1 cellular context compared by ENCODE assay signal in the genomic region with DNA sequence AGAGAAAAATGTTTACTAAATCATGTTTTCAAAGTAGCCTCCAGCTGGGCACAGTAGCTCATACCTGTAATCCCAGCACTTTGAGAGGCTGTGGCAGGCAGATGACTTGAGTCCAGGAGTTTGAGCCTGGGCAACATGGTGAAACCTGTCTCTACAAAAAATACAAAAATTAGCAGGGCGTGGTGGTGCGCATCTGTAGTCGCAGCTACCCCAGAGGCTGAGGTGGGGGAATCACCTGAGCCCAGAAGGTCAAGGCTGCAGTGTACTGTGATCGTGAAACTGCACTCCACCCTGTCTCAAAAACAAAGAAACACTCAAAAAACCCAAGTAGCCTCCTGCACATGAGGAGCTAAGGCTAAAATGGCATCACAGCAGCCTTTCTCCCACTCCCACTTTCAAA.
TF ChIP-seq lines count a peak whose summit lies in the region.

No MANE protein-coding gene starts in this region.

TF ChIP-seq in liver, 16 proteins besides CTCF, POLR2A, EP300 and RAD21 (continued from another document):
- TF ChIP-seq, protein P1, sequence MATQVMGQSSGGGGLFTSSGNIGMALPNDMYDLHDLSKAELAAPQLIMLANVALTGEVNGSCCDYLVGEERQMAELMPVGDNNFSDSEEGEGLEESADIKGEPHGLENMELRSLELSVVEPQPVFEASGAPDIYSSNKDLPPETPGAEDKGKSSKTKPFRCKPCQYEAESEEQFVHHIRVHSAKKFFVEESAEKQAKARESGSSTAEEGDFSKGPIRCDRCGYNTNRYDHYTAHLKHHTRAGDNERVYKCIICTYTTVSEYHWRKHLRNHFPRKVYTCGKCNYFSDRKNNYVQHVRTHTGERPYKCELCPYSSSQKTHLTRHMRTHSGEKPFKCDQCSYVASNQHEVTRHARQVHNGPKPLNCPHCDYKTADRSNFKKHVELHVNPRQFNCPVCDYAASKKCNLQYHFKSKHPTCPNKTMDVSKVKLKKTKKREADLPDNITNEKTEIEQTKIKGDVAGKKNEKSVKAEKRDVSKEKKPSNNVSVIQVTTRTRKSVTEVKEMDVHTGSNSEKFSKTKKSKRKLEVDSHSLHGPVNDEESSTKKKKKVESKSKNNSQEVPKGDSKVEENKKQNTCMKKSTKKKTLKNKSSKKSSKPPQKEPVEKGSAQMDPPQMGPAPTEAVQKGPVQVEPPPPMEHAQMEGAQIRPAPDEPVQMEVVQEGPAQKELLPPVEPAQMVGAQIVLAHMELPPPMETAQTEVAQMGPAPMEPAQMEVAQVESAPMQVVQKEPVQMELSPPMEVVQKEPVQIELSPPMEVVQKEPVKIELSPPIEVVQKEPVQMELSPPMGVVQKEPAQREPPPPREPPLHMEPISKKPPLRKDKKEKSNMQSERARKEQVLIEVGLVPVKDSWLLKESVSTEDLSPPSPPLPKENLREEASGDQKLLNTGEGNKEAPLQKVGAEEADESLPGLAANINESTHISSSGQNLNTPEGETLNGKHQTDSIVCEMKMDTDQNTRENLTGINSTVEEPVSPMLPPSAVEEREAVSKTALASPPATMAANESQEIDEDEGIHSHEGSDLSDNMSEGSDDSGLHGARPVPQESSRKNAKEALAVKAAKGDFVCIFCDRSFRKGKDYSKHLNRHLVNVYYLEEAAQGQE (IDR thresholded peaks at IDR 0.05): no peak
- TF ChIP-seq YY1 (IDR thresholded peaks at IDR 0.05) (no peak), GABPA (IDR thresholded peaks at IDR 0.05 in 1 of 2, conservative IDR thresholded peaks at IDR 0.05 in 1 of 2) (no peak), FOXA1 (IDR thresholded peaks at IDR 0.05) (no peak), EGR1 (IDR thresholded peaks at IDR 0.05; ENCODE audit: low read depth in 2 of 2) (no peak), SP1 (IDR thresholded peaks at IDR 0.05) (no peak), HNF4G (IDR thresholded peaks at IDR 0.05) (no peak), TAF1 (conservative IDR thresholded peaks at IDR 0.05) (no peak), HNF4A (conservative IDR thresholded peaks at IDR 0.05) (no peak), ATF3 (IDR thresholded peaks at IDR 0.05) (no peak), NR2F2 (IDR thresholded peaks at IDR 0.05) (no peak), JUND (IDR thresholded peaks at IDR 0.05) (no peak), RXRA (IDR thresholded peaks at IDR 0.05) (no peak), FOXA2 (IDR thresholded peaks at IDR 0.05) (no peak)
- TF ChIP-seq, protein P2, sequence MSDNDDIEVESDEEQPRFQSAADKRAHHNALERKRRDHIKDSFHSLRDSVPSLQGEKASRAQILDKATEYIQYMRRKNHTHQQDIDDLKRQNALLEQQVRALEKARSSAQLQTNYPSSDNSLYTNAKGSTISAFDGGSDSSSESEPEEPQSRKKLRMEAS (IDR thresholded peaks at IDR 0.05): no peak
